ENCODE assay signal across 12 cellular contexts in the genomic region with DNA sequence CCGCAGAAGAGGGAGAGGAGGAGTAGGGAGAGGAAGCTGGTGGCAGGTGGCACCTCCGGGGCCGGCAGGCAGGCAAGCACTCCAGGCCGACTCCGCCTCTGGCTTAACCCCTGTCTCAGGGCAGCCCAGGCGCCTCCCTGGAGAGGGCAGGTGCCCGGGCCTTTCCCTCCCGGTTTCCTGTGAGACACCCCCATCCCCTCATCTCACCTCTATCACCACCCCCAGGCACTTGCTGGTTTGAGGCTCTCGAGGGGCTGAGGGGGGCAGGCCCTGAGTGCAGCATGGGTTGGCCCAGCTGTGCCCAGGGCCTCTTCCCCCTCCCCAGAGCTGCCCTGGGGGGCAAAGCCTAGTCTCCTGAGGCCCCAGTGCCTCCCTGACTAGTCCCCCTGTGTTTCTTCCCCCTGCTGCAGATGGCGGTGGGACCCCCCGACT. TPM values are rescaled to one million over a fixed set of nuclear protein-coding genes. Genes with fewer than 3 reads are reported as not detected.
A peak's percentile ranks its signal among the peaks of the same experiment; 100 is the strongest.
DNase-seq lines count a peak whose midpoint lies in the region; ATAC-seq, FAIRE-seq and TF ChIP-seq lines count a peak whose summit lies in the region.
"Had no signal": no experiment of that assay in that cellular context is flagged by ENCODE, and none has a peak within 500 bp of the region (broad histone marks: within the 10 kb centered on the region; RNA-seq: fewer than 3 reads in every experiment).

No MANE protein-coding gene starts in this region.

- POLR2A ChIA-PET in A549 (lab: Yijun Ruan, JAX) (interaction anchor here (2.0 kb wide), 1 partner anchor 61 kb away, joined by 7 read pairs; no protein-coding TSS in a partner anchor), K562 (lab: Yijun Ruan, JAX) (interaction anchor here (0.7 to 1.0 kb wide), 3 partner anchors 14 to 142 kb away, joined by 3 to 6 read pairs (median 3); a partner anchor contains a TSS)

- peak overlapping the region in 1 of 2 experiments; percentile 64; a peak in 1 of 4 replicates for H3K9ac ChIP-seq in K562 (ENCODE audit: insufficient read depth in 1 of 2, low read depth in 2 of 2, low read length in 2 of 2)

- CTCF ChIA-PET in A549 (lab: Yijun Ruan, JAX) (interaction anchor here (0.6 to 3.8 kb wide), 35 partner anchors 8 to 314 kb away, joined by 3 to 41 read pairs (median 5); a partner anchor contains a TSS), K562 (lab: Yijun Ruan, JAX; ENCODE audit: low intra/inter-chr PET ratio) (interaction anchor here (0.5 to 1.1 kb wide), 2 partner anchors 142 to 312 kb away, joined by 4 to 5 read pairs; a partner anchor contains a TSS)

- H3K79me2 ChIP-seq in K562 (ENCODE audit: control insufficient read depth, insufficient read depth, low read length): no peaks in the 10 kb centered on the region

- H3K27ac ChIP-seq in A549 (peak overlapping the region in 1 of 2 experiments; percentile 38; a peak in 3 of 6 replicates), K562 (ENCODE audit: extremely low read depth, low read depth, low read length) (no peak overlapping the region)
- H3K27ac ChIP-seq: cardiac muscle cell, transverse colon had no signal

- H3K4me3 ChIP-seq in A549 (no peak overlapping the region), K562 (no peak overlapping the region)
- H3K4me3 ChIP-seq: cardiac muscle cell, transverse colon had no signal

- TF ChIP-seq CTCF in A549 (IDR thresholded peaks at IDR 0.05) (no peak), K562 (IDR thresholded peaks at IDR 0.05 in 2 of 3, conservative IDR thresholded peaks at IDR 0.05 in 1 of 3; ENCODE audit: insufficient read depth in 2 of 3, low read depth in 1 of 3, low read length in 3 of 3) (no peak)

- peaks cover 12% of the 10 kb centered on the region; the same call in 1 of the 3 replicates for H3K36me3 ChIP-seq in K562 (ENCODE audit: control insufficient read depth, insufficient read depth, low read length)
- H3K36me3 ChIP-seq: cardiac muscle cell, transverse colon had no signal

- FAIRE-seq in A549 (lab: Jason Lieb, UNC) (no peak), K562 (lab: Jason Lieb, UNC) (no peak)
- FAIRE-seq: endometrium had no signal

- H3K4me2 ChIP-seq in A549 (no peak overlapping the region), K562 (ENCODE audit: insufficient read depth, low read length) (no peak overlapping the region)

- H3K9me3 ChIP-seq in A549: no peaks in the 10 kb centered on the region
- H3K9me3 ChIP-seq in K562 (replicated peaks; ENCODE audit: control insufficient read depth, insufficient read depth, low read depth, low read length): no peaks in the 10 kb centered on the region
- H3K9me3 ChIP-seq: transverse colon had no signal

- DNase-seq in DMS 273 (lab: John Stamatoyannopoulos, UW; ENCODE audit: unreplicated experiment) (peak; percentile 65), DMS 273 treated with DMSO at 0.1 percent for 48 hours (lab: John Stamatoyannopoulos, UW) (no peak), A549 (ENCODE audit: low read depth in 1 of 2, low spot score in 1 of 2) (no peak), NCI-H1105 (lab: John Stamatoyannopoulos, UW) (peak; percentile 83), K562 (ENCODE audit: extremely low read depth in 1 of 4, low spot score in 3 of 4) (no peak), middle frontal gyrus (ENCODE audit: extremely low spot score, low spot score) (no peak)
- DNase-seq in stimulated activated CD4-positive, alpha-beta T cell treated with anti-CD3 and anti-CD28 coated beads, Interleukin-15, amount 100 ng/mL, for 24 hours: no peak

- WGBS in A549 (ENCODE audit: missing lambda C conversion rate): 62% methylated on average over 8 of the region's 11 CpGs
- WGBS in K562 (ENCODE audit: insufficient coverage, low coverage, missing lambda C conversion rate): 54% methylated on average over 3 of the region's 11 CpGs

- BruUV-seq in K562 (replicated peaks; lab: Mats Ljungman, UMichigan): no TSS peak

- no peak for TF ChIP-seq EP300 in A549 (IDR thresholded peaks at IDR 0.05)
- TF ChIP-seq EP300 in K562 (IDR thresholded peaks at IDR 0.05; ENCODE audit: low read length): no peak

- in situ Hi-C loops in K562 (cut with MboI): no loop called here

- intact Hi-C loops in K562 (cut with micrococcal nuclease): loop anchor here (5.0 kb wide), 1 partner anchor 143 kb away; a partner anchor contains a TSS

- H2AFZ ChIP-seq in K562 (ENCODE audit: low read depth, low read length): no peak overlapping the region

- no peak for TF ChIP-seq POLR2A in A549 (IDR thresholded peaks at IDR 0.05; ENCODE audit: low read length)
- 0 out of 2 replicates have a peak, but pooled peaks have one; percentile 20 for TF ChIP-seq POLR2A in K562 (conservative IDR thresholded peaks at IDR 0.05)

- no peak for TF ChIP-seq RAD21 in A549 (conservative IDR thresholded peaks at IDR 0.05 in 1 of 2, IDR thresholded peaks at IDR 0.05 in 1 of 2)
- TF ChIP-seq RAD21 in K562 (CRISPR knock-in tag; conservative IDR thresholded peaks at IDR 0.05 in 1 of 2, IDR thresholded peaks at IDR 0.05 in 1 of 2): no peak

- no peaks in the 10 kb centered on the region for H3K9me1 ChIP-seq in K562 (ENCODE audit: control insufficient read depth, insufficient read depth, low read length)

- peaks cover 0 to 4% of the 10 kb centered on the region in 2 experiments; a peak in 1 of 5 replicates for H3K27me3 ChIP-seq in K562 (ENCODE audit: control insufficient read depth in 2 of 2, insufficient read depth in 2 of 2, low read length in 2 of 2)

- peaks cover 9% of the 10 kb centered on the region; the same call in 2 of the 3 replicates for H3K4me1 ChIP-seq in A549
- peaks cover 0 to 64% of the 10 kb centered on the region in 2 experiments; a peak in 2 of 5 replicates for H3K4me1 ChIP-seq in K562 (replicated peaks in 1 of 2; ENCODE audit: control insufficient read depth in 2 of 2, insufficient read depth in 2 of 2, low read length in 2 of 2)

- ATAC-seq in A549 (peak; percentile 6 to 42; a peak in 3 of 6 replicates), K562 (no peak), GM19452 (IDR thresholded peaks at IDR 0.05; ENCODE audit: unreplicated experiment) (no peak)

- peaks cover 5% of the 10 kb centered on the region; the same call in 1 of the 2 replicates for H4K20me1 ChIP-seq in K562 (replicated peaks; ENCODE audit: control insufficient read depth, insufficient read depth, low read length)

RNA-seq across cellular contexts. Expression of a gene that starts 6.0 kb away (rescaled TPM):
- polyA plus RNA-seq in A549 (2011; rRNA removed) (2.5 and 3.4 TPM in 2 replicates), A549 (2017; fragmentation: RNase III; extraction: RNeasy Plus Mini Kit Qiagen cat#74134 plus additional on column Dnase treatment) (4.6 to 6.7 TPM (median 5.5 TPM) in 3 replicates), K562 (2011; rRNA removed) (0.31 and 0.79 TPM in 2 replicates), K562 (2014; fragmentation: Illumina TruSeq; extraction: Trizol) (0.21 and 0.27 TPM in 2 replicates), K562 (2014; fragmentation: Nextera tagmentation; extraction: Ambion mirVana) (under 1 TPM; 0.03 to 0.23 TPM), K562 (2014; rRNA removed) (0.36 and 2.6 TPM in 2 replicates)
- 6.4 and 6.9 TPM in 2 replicates for polyA plus RNA-seq in A549 (2012; cell fraction: cytosol; rRNA removed)
- polyA plus RNA-seq in A549 (2012; cell fraction: nucleus; rRNA removed): 42.3 and 48.7 TPM in 2 replicates
- polyA minus RNA-seq in A549 (2011; rRNA and poly(A)+ RNA removed): 2.0 and 5.1 TPM in 2 replicates
- 1.4 and 2.0 TPM in 2 replicates for total RNA-seq in K562 (2011; cell fraction: chromatin; rRNA removed; ENCODE audit: low replicate concordance)
- 0.79 and 1.2 TPM in 2 replicates for total RNA-seq in K562 (2011; cell fraction: nucleolus; rRNA removed)
- 0.44 and 0.99 TPM in 2 replicates for total RNA-seq in K562 (2011; cell fraction: nucleoplasm; rRNA removed)
- total RNA-seq in K562 (2014; rRNA removed) (not detected in 2 replicates), K562 (2014; rRNA removed; fragmentation: Illumina TruSeq; extraction: Trizol) (0.07 and 0.22 TPM in 2 replicates), K562 (2015; rRNA removed; fragmentation: Illumina TruSeq; extraction: Trizol) (0.11 and 0.29 TPM in 2 replicates), K562 (2021) (0.38 and 0.47 TPM in 2 replicates)
- polyA plus RNA-seq in K562 (2011; cell fraction: cytosol; rRNA removed): 0.55 and 1.5 TPM in 2 replicates
- 3.4 and 4.3 TPM in 2 replicates for polyA plus RNA-seq in K562 (2011; cell fraction: nucleus; rRNA removed)
- 0.70 and 0.80 TPM in 2 replicates for polyA plus RNA-seq in K562 (2012)
- 0.51 TPM in 1 of 2 replicates, not detected in the other for polyA minus RNA-seq in K562 (2011; rRNA and poly(A)+ RNA removed)
- not detected in 2 replicates for polyA minus RNA-seq in K562 (2011; cell fraction: cytosol; rRNA and poly(A)+ RNA removed)
- polyA minus RNA-seq in K562 (2011; cell fraction: nucleus; rRNA and poly(A)+ RNA removed): 0.13 and 0.67 TPM in 2 replicates

RNA-seq across cellular contexts. Expression of a gene that starts 8.8 kb away (rescaled TPM):
- polyA plus RNA-seq in A549 (2011; rRNA removed): 33.1 and 41.3 TPM in 2 replicates
- polyA plus RNA-seq in A549 (2012; cell fraction: cytosol; rRNA removed): 42.7 and 42.8 TPM in 2 replicates
- polyA plus RNA-seq in A549 (2012; cell fraction: nucleus; rRNA removed): 37.8 and 46.4 TPM in 2 replicates
- 85.4 to 94.2 TPM (median 89.0 TPM) in 3 replicates for polyA plus RNA-seq in A549 (2017; fragmentation: RNase III; extraction: RNeasy Plus Mini Kit Qiagen cat#74134 plus additional on column Dnase treatment)
- polyA minus RNA-seq in A549 (2011; rRNA and poly(A)+ RNA removed): 11.3 and 12.0 TPM in 2 replicates
- total RNA-seq in K562 (2011; cell fraction: chromatin; rRNA removed; ENCODE audit: low replicate concordance): 24.7 and 53.3 TPM in 2 replicates
- 38.0 and 39.7 TPM in 2 replicates for total RNA-seq in K562 (2011; cell fraction: nucleolus; rRNA removed)
- 35.7 and 40.2 TPM in 2 replicates for total RNA-seq in K562 (2011; cell fraction: nucleoplasm; rRNA removed)
- total RNA-seq in K562 (2014; rRNA removed): 75.3 and 77.4 TPM in 2 replicates
- 28.5 and 30.9 TPM in 2 replicates for total RNA-seq in K562 (2014; rRNA removed; fragmentation: Illumina TruSeq; extraction: Trizol)
- 49.3 and 51.7 TPM in 2 replicates for total RNA-seq in K562 (2015; rRNA removed; fragmentation: Illumina TruSeq; extraction: Trizol)
- 73.3 and 88.6 TPM in 2 replicates for total RNA-seq in K562 (2021)
- 22.8 and 23.4 TPM in 2 replicates for polyA plus RNA-seq in K562 (2011; rRNA removed)
- 21.9 and 35.3 TPM in 2 replicates for polyA plus RNA-seq in K562 (2011; cell fraction: cytosol; rRNA removed)
- 42.2 and 55.5 TPM in 2 replicates for polyA plus RNA-seq in K562 (2011; cell fraction: nucleus; rRNA removed)
- 59.8 and 63.9 TPM in 2 replicates for polyA plus RNA-seq in K562 (2012)
- polyA plus RNA-seq in K562 (2014; fragmentation: Illumina TruSeq; extraction: Trizol): 102 and 107 TPM in 2 replicates
- under 1 TPM; 0.31 to 0.56 TPM for polyA plus RNA-seq in K562 (2014; fragmentation: Nextera tagmentation; extraction: Ambion mirVana)
- polyA plus RNA-seq in K562 (2014; rRNA removed): 71.2 and 75.1 TPM in 2 replicates
- polyA minus RNA-seq in K562 (2011; rRNA and poly(A)+ RNA removed): 5.5 and 6.6 TPM in 2 replicates
- polyA minus RNA-seq in K562 (2011; cell fraction: cytosol; rRNA and poly(A)+ RNA removed): 11.0 and 17.1 TPM in 2 replicates
- polyA minus RNA-seq in K562 (2011; cell fraction: nucleus; rRNA and poly(A)+ RNA removed): 12.3 and 14.2 TPM in 2 replicates

RNA-seq across cellular contexts. Expression of a gene that starts 9.4 kb away (rescaled TPM):
- polyA plus RNA-seq in A549 (2011; rRNA removed) (11.5 and 13.5 TPM in 2 replicates), A549 (2017; fragmentation: RNase III; extraction: RNeasy Plus Mini Kit Qiagen cat#74134 plus additional on column Dnase treatment) (16.7 to 19.5 TPM (median 17.0 TPM) in 3 replicates), K562 (2011; rRNA removed) (10.6 and 13.3 TPM in 2 replicates), K562 (2014; fragmentation: Illumina TruSeq; extraction: Trizol) (25.1 and 28.8 TPM in 2 replicates), K562 (2014; fragmentation: Nextera tagmentation; extraction: Ambion mirVana) (1 to 10 TPM; 3.3 to 5.6 TPM), K562 (2014; rRNA removed) (27.3 and 38.0 TPM in 2 replicates)
- polyA plus RNA-seq in A549 (2012; cell fraction: cytosol; rRNA removed): 24.3 and 24.9 TPM in 2 replicates
- polyA plus RNA-seq in A549 (2012; cell fraction: nucleus; rRNA removed): 17.8 TPM in 2 replicates
- polyA minus RNA-seq in A549 (2011; rRNA and poly(A)+ RNA removed): 7.3 and 8.4 TPM in 2 replicates
- 4.5 and 8.9 TPM in 2 replicates for total RNA-seq in K562 (2011; cell fraction: chromatin; rRNA removed; ENCODE audit: low replicate concordance)
- total RNA-seq in K562 (2011; cell fraction: nucleolus; rRNA removed): 8.7 and 12.5 TPM in 2 replicates
- 7.2 and 10.7 TPM in 2 replicates for total RNA-seq in K562 (2011; cell fraction: nucleoplasm; rRNA removed)
- total RNA-seq in K562 (2014; rRNA removed) (34.6 and 38.2 TPM in 2 replicates), K562 (2014; rRNA removed; fragmentation: Illumina TruSeq; extraction: Trizol) (6.7 and 8.6 TPM in 2 replicates), K562 (2015; rRNA removed; fragmentation: Illumina TruSeq; extraction: Trizol) (16.9 and 18.2 TPM in 2 replicates), K562 (2021) (27.5 and 28.2 TPM in 2 replicates)
- 12.9 and 25.4 TPM in 2 replicates for polyA plus RNA-seq in K562 (2011; cell fraction: cytosol; rRNA removed)
- polyA plus RNA-seq in K562 (2011; cell fraction: nucleus; rRNA removed): 11.5 and 18.3 TPM in 2 replicates
- polyA plus RNA-seq in K562 (2012): 26.2 and 27.2 TPM in 2 replicates
- polyA minus RNA-seq in K562 (2011; rRNA and poly(A)+ RNA removed): 2.8 and 3.3 TPM in 2 replicates
- polyA minus RNA-seq in K562 (2011; cell fraction: cytosol; rRNA and poly(A)+ RNA removed): 8.1 and 11.4 TPM in 2 replicates
- polyA minus RNA-seq in K562 (2011; cell fraction: nucleus; rRNA and poly(A)+ RNA removed): 6.7 and 9.0 TPM in 2 replicates

RNA-seq across cellular contexts. Expression of a gene that starts 18.2 kb away (rescaled TPM):
- polyA plus RNA-seq in A549 (2011; rRNA removed) (not detected in 2 replicates), A549 (2017; fragmentation: RNase III; extraction: RNeasy Plus Mini Kit Qiagen cat#74134 plus additional on column Dnase treatment) (not detected in 3 replicates), K562 (2011; rRNA removed) (not detected in 2 replicates), K562 (2014; fragmentation: Illumina TruSeq; extraction: Trizol) (not detected in 2 replicates), K562 (2014; fragmentation: Nextera tagmentation; extraction: Ambion mirVana) (not detected), K562 (2014; rRNA removed) (not detected in 2 replicates)
- polyA plus RNA-seq in A549 (2012; cell fraction: cytosol; rRNA removed): not detected in 2 replicates
- polyA plus RNA-seq in A549 (2012; cell fraction: nucleus; rRNA removed): not detected in 2 replicates
- polyA minus RNA-seq in A549 (2011; rRNA and poly(A)+ RNA removed): not detected in 2 replicates
- total RNA-seq in K562 (2011; cell fraction: chromatin; rRNA removed; ENCODE audit: low replicate concordance): not detected in 2 replicates
- total RNA-seq in K562 (2011; cell fraction: nucleolus; rRNA removed): not detected in 2 replicates
- not detected in 2 replicates for total RNA-seq in K562 (2011; cell fraction: nucleoplasm; rRNA removed)
- total RNA-seq in K562 (2014; rRNA removed) (not detected in 2 replicates), K562 (2014; rRNA removed; fragmentation: Illumina TruSeq; extraction: Trizol) (not detected in 2 replicates), K562 (2015; rRNA removed; fragmentation: Illumina TruSeq; extraction: Trizol) (not detected in 2 replicates), K562 (2021) (not detected in 2 replicates)
- not detected in 2 replicates for polyA plus RNA-seq in K562 (2011; cell fraction: cytosol; rRNA removed)
- polyA plus RNA-seq in K562 (2011; cell fraction: nucleus; rRNA removed): not detected in 2 replicates
- not detected in 2 replicates for polyA plus RNA-seq in K562 (2012)
- polyA minus RNA-seq in K562 (2011; rRNA and poly(A)+ RNA removed): not detected in 2 replicates
- not detected in 2 replicates for polyA minus RNA-seq in K562 (2011; cell fraction: cytosol; rRNA and poly(A)+ RNA removed)
- polyA minus RNA-seq in K562 (2011; cell fraction: nucleus; rRNA and poly(A)+ RNA removed): not detected in 2 replicates
- total RNA-seq: cardiac muscle cell, OCI-LY7, transverse colon had no signal
- polyA plus RNA-seq: cardiac muscle cell had no signal

RNA-seq across cellular contexts. Expression of a gene that starts 26.2 kb away (rescaled TPM):
- 0.16 and 0.30 TPM in 2 replicates for polyA plus RNA-seq in A549 (2011; rRNA removed)
- polyA plus RNA-seq in A549 (2012; cell fraction: cytosol; rRNA removed): 0.52 and 0.75 TPM in 2 replicates
- polyA plus RNA-seq in A549 (2012; cell fraction: nucleus; rRNA removed): 1.6 and 2.7 TPM in 2 replicates
- polyA plus RNA-seq in A549 (2017; fragmentation: RNase III; extraction: RNeasy Plus Mini Kit Qiagen cat#74134 plus additional on column Dnase treatment): 0.35 to 0.71 TPM (median 0.68 TPM) in 3 replicates
- polyA minus RNA-seq in A549 (2011; rRNA and poly(A)+ RNA removed): 0.49 TPM in 1 of 2 replicates, not detected in the other
- total RNA-seq in K562 (2011; cell fraction: chromatin; rRNA removed; ENCODE audit: low replicate concordance): 0.35 and 1.1 TPM in 2 replicates
- total RNA-seq in K562 (2011; cell fraction: nucleolus; rRNA removed): 0.67 and 0.92 TPM in 2 replicates
- total RNA-seq in K562 (2011; cell fraction: nucleoplasm; rRNA removed): 0.66 and 0.76 TPM in 2 replicates
- 0.08 and 0.23 TPM in 2 replicates for total RNA-seq in K562 (2014; rRNA removed)
- total RNA-seq in K562 (2014; rRNA removed; fragmentation: Illumina TruSeq; extraction: Trizol): not detected in 2 replicates
- total RNA-seq in K562 (2015; rRNA removed; fragmentation: Illumina TruSeq; extraction: Trizol): 0.19 TPM in 1 of 2 replicates, not detected in the other
- 0.20 and 0.22 TPM in 2 replicates for total RNA-seq in K562 (2021)
- 0.10 and 0.84 TPM in 2 replicates for polyA plus RNA-seq in K562 (2011; rRNA removed)
- 0.30 and 0.63 TPM in 2 replicates for polyA plus RNA-seq in K562 (2011; cell fraction: cytosol; rRNA removed)
- 1.3 and 1.8 TPM in 2 replicates for polyA plus RNA-seq in K562 (2011; cell fraction: nucleus; rRNA removed)
- polyA plus RNA-seq in K562 (2012): 0.40 and 1.6 TPM in 2 replicates
- polyA plus RNA-seq in K562 (2014; fragmentation: Illumina TruSeq; extraction: Trizol): 0.47 and 0.52 TPM in 2 replicates
- polyA plus RNA-seq in K562 (2014; fragmentation: Nextera tagmentation; extraction: Ambion mirVana): not detected
- polyA plus RNA-seq in K562 (2014; rRNA removed): 0.24 and 0.43 TPM in 2 replicates
- 0.33 TPM in 1 of 2 replicates, not detected in the other for polyA minus RNA-seq in K562 (2011; rRNA and poly(A)+ RNA removed)
- not detected in 2 replicates for polyA minus RNA-seq in K562 (2011; cell fraction: cytosol; rRNA and poly(A)+ RNA removed)
- polyA minus RNA-seq in K562 (2011; cell fraction: nucleus; rRNA and poly(A)+ RNA removed): 0.13 and 0.22 TPM in 2 replicates
- total RNA-seq: transverse colon had no signal
- polyA plus RNA-seq: cardiac muscle cell had no signal

Comparison
In these comparisons a context has a peak if more than half of its experiments do, and no peak if none do; other contexts are left out.
1. DNase-seq: peak in DMS 273 (single experiment) and NCI-H1105 (single experiment); none in DMS 273 treated with DMSO at 0.1 percent for 48 hours (single experiment), A549 (0 of 2), K562 (0 of 4), stimulated activated CD4-positive, alpha-beta T cell treated with anti-CD3 and anti-CD28 coated beads, Interleukin-15, amount 100 ng/mL, for 24 hours (single experiment) and middle frontal gyrus (single experiment).
2. ATAC-seq: peak in A549 (2 of 2); none in K562 (single experiment) and GM19452 (single experiment).